15 cellular contexts compared by ENCODE assay signal in the genomic region with DNA sequence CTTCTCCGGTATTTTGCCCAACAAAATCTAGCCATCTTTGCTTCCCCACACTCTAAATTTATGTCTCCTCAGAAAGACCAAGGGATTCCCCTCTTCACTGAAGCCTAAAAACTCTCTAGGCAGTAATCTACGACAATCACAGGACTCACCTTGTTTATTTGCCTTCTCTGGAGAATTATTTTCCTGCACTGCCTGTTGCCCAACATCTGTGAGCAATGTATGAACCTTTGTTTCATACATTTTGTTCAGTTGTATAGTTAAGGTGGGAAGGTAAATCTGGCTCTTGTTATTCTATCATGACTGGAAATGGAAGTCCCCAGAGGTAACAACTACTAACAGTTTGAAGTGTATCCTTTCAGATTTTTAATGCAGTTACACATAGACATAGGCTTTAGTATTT. TPM values are rescaled to one million over a fixed set of nuclear protein-coding genes. Genes with fewer than 3 reads are reported as not detected.
DNase-seq lines count a peak whose midpoint lies in the region; ATAC-seq and TF ChIP-seq lines count a peak whose summit lies in the region.
"Had no signal": no experiment of that assay in that cellular context is flagged by ENCODE, and none has a peak within 500 bp of the region (broad histone marks: within the 10 kb centered on the region; RNA-seq: fewer than 3 reads in every experiment).

No MANE protein-coding gene starts in this region.

- intact Hi-C loops in CD14-positive monocyte (cut with micrococcal nuclease): loop anchor here (5.0 to 10.0 kb wide), 3 partner anchors 54 to 416 kb away; a partner anchor contains a TSS

- POLR2A ChIA-PET in naive thymus-derived CD8-positive, alpha-beta T cell (lab: Charles Lee): no interaction called here

- H3K9me3 Mint-ChIP-seq in CD14-positive monocyte (no peaks in the 10 kb centered on the region), IgD-negative memory B cell (no peaks in the 10 kb centered on the region), chondrocyte (ENCODE audit: low read depth) (no peaks in the 10 kb centered on the region)
- no peaks in the 10 kb centered on the region for H3K9me3 Mint-ChIP-seq in naive thymus-derived CD8-positive, alpha-beta T cell

- no peak for ATAC-seq in naive thymus-derived CD8-positive, alpha-beta T cell
- ATAC-seq in GM21737 (IDR thresholded peaks at IDR 0.05; ENCODE audit: unreplicated experiment) (no peak), GM21447 (IDR thresholded peaks at IDR 0.05; ENCODE audit: unreplicated experiment) (no peak), HG02852 (IDR thresholded peaks at IDR 0.05; ENCODE audit: unreplicated experiment) (no peak)
- ATAC-seq: gastroesophageal sphincter, mucosa of descending colon had no signal

- TF ChIP-seq CTCF in CD14-positive monocyte (IDR thresholded peaks at IDR 0.05) (no peak), chondrocyte (IDR thresholded peaks at IDR 0.05) (no peak)

- H3K27ac Mint-ChIP-seq in CD14-positive monocyte: peak overlapping the region in 6 of 7 donors; percentile 25 to 100 (median 64)
- peak overlapping the region; percentile 63 to 100 (median 100) for H3K27ac Mint-ChIP-seq in IgD-negative memory B cell
- peak overlapping the region; percentile 5 for H3K27ac Mint-ChIP-seq in chondrocyte (ENCODE audit: unreplicated experiment)
- H3K27ac Mint-ChIP-seq in naive thymus-derived CD8-positive, alpha-beta T cell: peak overlapping the region in 9 of 10 donors; percentile 17 to 100 (median 58)

- H3K4me1 Mint-ChIP-seq in CD14-positive monocyte (peaks cover 68% of the 10 kb centered on the region), IgD-negative memory B cell (peaks cover 28 to 54% (median 36%) of the 10 kb centered on the region in 3 donors), chondrocyte (ENCODE audit: low read depth) (peaks cover 52% of the 10 kb centered on the region)
- peaks cover 28 to 63% (median 52%) of the 10 kb centered on the region in 4 donors for H3K4me1 Mint-ChIP-seq in naive thymus-derived CD8-positive, alpha-beta T cell

- no peak overlapping the region for H3K27ac ChIP-seq in caudate nucleus (ENCODE audit: low read depth, low read length)
- H3K27ac ChIP-seq: gastroesophageal sphincter, transverse colon had no signal

- DNase-seq in CD14-positive monocyte (ENCODE audit: low spot score) (no peak), chondrocyte (ENCODE audit: low spot score) (no peak), caudate nucleus (lab: John Stamatoyannopoulos, UW) (no peak)
- no peak for DNase-seq in naive thymus-derived CD8-positive, alpha-beta T cell
- DNase-seq: anterior cingulate cortex; HCEC 1CT; mucosa of descending colon; NCI-H1436 treated with DMSO at 0.1 percent for 48 hours; stimulated activated CD4-positive, alpha-beta T cell treated with anti-CD3 and anti-CD28 coated beads, Interleukin-2, amount 100 ng/mL, for 48 hours; transverse colon had no signal

- H3K4me3 Mint-ChIP-seq in CD14-positive monocyte (no peak overlapping the region), IgD-negative memory B cell (peak overlapping the region in 3 of 4 donors; percentile 13 to 100 (median 99)), chondrocyte (ENCODE audit: unreplicated experiment) (peak overlapping the region; percentile 100)
- peak overlapping the region in 7 of 10 donors; percentile 9 to 100 (median 95) for H3K4me3 Mint-ChIP-seq in naive thymus-derived CD8-positive, alpha-beta T cell

- peaks cover 40 to 51% of the 10 kb centered on the region in 2 donors for H3K36me3 Mint-ChIP-seq in CD14-positive monocyte
- peaks cover 6% of the 10 kb centered on the region for H3K36me3 Mint-ChIP-seq in IgD-negative memory B cell
- peaks cover 26% of the 10 kb centered on the region for H3K36me3 Mint-ChIP-seq in chondrocyte (ENCODE audit: low read depth)
- peaks cover 10 to 55% (median 11%) of the 10 kb centered on the region in 3 donors for H3K36me3 Mint-ChIP-seq in naive thymus-derived CD8-positive, alpha-beta T cell

- H3K27me3 Mint-ChIP-seq in CD14-positive monocyte (ENCODE audit: low read depth in 3 of 3) (peaks cover 0 to 3% (median 0%) of the 10 kb centered on the region in 3 donors), IgD-negative memory B cell (no peaks in the 10 kb centered on the region), chondrocyte (ENCODE audit: low read depth) (no peaks in the 10 kb centered on the region)
- H3K27me3 Mint-ChIP-seq in naive thymus-derived CD8-positive, alpha-beta T cell: no peaks in the 10 kb centered on the region

RNA-seq across cellular contexts. Expression of a gene that starts 2.2 kb away (rescaled TPM):
- polyA plus RNA-seq in CD14-positive monocyte: 100 to 1,000 TPM; 195 to 199 TPM
- polyA plus RNA-seq in IgD-negative memory B cell: 90.2 TPM
- total RNA-seq in chondrocyte: 223 to 284 TPM (median 239 TPM) in 3 replicates
- total RNA-seq in naive thymus-derived CD8-positive, alpha-beta T cell: 100 to 1,000 TPM; 115 to 120 TPM
- polyA plus RNA-seq in naive thymus-derived CD8-positive, alpha-beta T cell: 100 to 1,000 TPM; 101 to 124 (median 120) TPM

RNA-seq across cellular contexts. Expression of a gene that starts 2.3 kb away (rescaled TPM):
- polyA plus RNA-seq in CD14-positive monocyte (100 to 1,000 TPM; 125 to 145 TPM), IgD-negative memory B cell (66.0 TPM)
- 94.6 to 112 TPM (median 107 TPM) in 3 replicates for total RNA-seq in chondrocyte
- 10 to 100 TPM; 70.3 to 76.4 TPM for total RNA-seq in naive thymus-derived CD8-positive, alpha-beta T cell
- 10 to 100 TPM; 56.8 to 64.2 (median 63.5) TPM for polyA plus RNA-seq in naive thymus-derived CD8-positive, alpha-beta T cell

RNA-seq across cellular contexts. Expression of a gene that starts 26.0 kb away (rescaled TPM):
- not detected for polyA plus RNA-seq in CD14-positive monocyte
- polyA plus RNA-seq in IgD-negative memory B cell: not detected
- total RNA-seq in chondrocyte: 0.17 to 0.18 TPM in 2 of 3 replicates, not detected in the other
- total RNA-seq in naive thymus-derived CD8-positive, alpha-beta T cell: under 1 TPM; 0.38 to 0.47 TPM
- polyA plus RNA-seq in naive thymus-derived CD8-positive, alpha-beta T cell: not detected
- total RNA-seq: gastroesophageal sphincter, transverse colon had no signal

RNA-seq across cellular contexts. Expression of a gene that starts 55.9 kb away (rescaled TPM):
- 10 to 100 TPM; 37.4 to 38.2 TPM for polyA plus RNA-seq in CD14-positive monocyte
- polyA plus RNA-seq in IgD-negative memory B cell: 37.8 TPM
- total RNA-seq in chondrocyte: 40.9 to 52.9 TPM (median 43.8 TPM) in 3 replicates
- total RNA-seq in naive thymus-derived CD8-positive, alpha-beta T cell: 10 to 100 TPM; 67.6 to 72.1 TPM
- 10 to 100 TPM; 49.7 to 56.2 (median 53.1) TPM for polyA plus RNA-seq in naive thymus-derived CD8-positive, alpha-beta T cell

RNA-seq across cellular contexts. Expression of a gene that starts 59.5 kb away (rescaled TPM):
- polyA plus RNA-seq in CD14-positive monocyte (not detected), IgD-negative memory B cell (not detected)
- 8.0 to 12.0 TPM (median 11.3 TPM) in 3 replicates for total RNA-seq in chondrocyte
- under 1 TPM; 0.10 to 0.14 TPM for total RNA-seq in naive thymus-derived CD8-positive, alpha-beta T cell
- not detected for polyA plus RNA-seq in naive thymus-derived CD8-positive, alpha-beta T cell

Comparison
In these comparisons a context has a peak if more than half of its experiments do, and no peak if none do; other contexts are left out.
1. H3K27ac Mint-ChIP-seq: peak in every context shown above with its lines; median percentile 100 in IgD-negative memory B cell; 64 in CD14-positive monocyte; 58 in naive thymus-derived CD8-positive, alpha-beta T cell; 5 in chondrocyte.
2. H3K4me3 Mint-ChIP-seq: peak in IgD-negative memory B cell (3 of 4), chondrocyte (single experiment) and naive thymus-derived CD8-positive, alpha-beta T cell (7 of 10); none in CD14-positive monocyte (0 of 2).